ENCODE assay signal across 8 cellular contexts in genomic region chr10:96130326-96130758, GRCh38. TPM values are rescaled to one million over a fixed set of nuclear protein-coding genes. Genes with fewer than 3 reads are reported as not detected.
DNase-seq lines count a peak whose midpoint lies in the region; ATAC-seq and TF ChIP-seq lines count a peak whose summit lies in the region.

No MANE protein-coding gene starts in this region.

- H3K27me3 Mint-ChIP-seq in activated naive CD8-positive, alpha-beta T cell treated with anti-CD3 and anti-CD28 coated beads, Interleukin-2, amount 10 ng/mL, durations not matched to agents 7 days and 5 days: peaks cover 27% of the 10 kb centered on the region

- H3K9ac ChIP-seq in SK-N-MC (ENCODE audit: insufficient read length): peak overlapping the region; percentile 97

- TF ChIP-seq EP300 in Ishikawa (IDR thresholded peaks at IDR 0.05; ENCODE audit: borderline replicate concordance): no peak

- peak; percentile 51 for ATAC-seq in GM21717 (IDR thresholded peaks at IDR 0.05; ENCODE audit: unreplicated experiment)
- ATAC-seq in activated naive CD8-positive, alpha-beta T cell treated with anti-CD3 and anti-CD28 coated beads, Interleukin-2, amount 10 ng/mL, durations not matched to agents 7 days and 5 days (ENCODE audit: low read depth): peak; percentile 79

- H3K27ac ChIP-seq in SK-N-MC: peak overlapping the region; percentile 97
- H3K27ac ChIP-seq in right atrium auricular region: peak overlapping the region; percentile 89 to 93

- H3K9me3 Mint-ChIP-seq in activated naive CD8-positive, alpha-beta T cell treated with anti-CD3 and anti-CD28 coated beads, Interleukin-2, amount 10 ng/mL, durations not matched to agents 7 days and 5 days: peaks cover 3% of the 10 kb centered on the region

- H3K36me3 ChIP-seq in SK-N-MC (ENCODE audit: insufficient read depth, low read length) (peaks cover 3% of the 10 kb centered on the region; the same call in 1 of the 2 replicates), right atrium auricular region (peaks cover 7% of the 10 kb centered on the region)

- peaks cover 0 to 2% of the 10 kb centered on the region in 2 donors for H3K27me3 ChIP-seq in right atrium auricular region

- TF ChIP-seq CTCF in right atrium auricular region (IDR thresholded peaks at IDR 0.05) (no peak), retinal pigment epithelial cell (conservative IDR thresholded peaks at IDR 0.05; ENCODE audit: low read depth, low read length) (no peak)

- POLR2A ChIA-PET in activated naive CD8-positive, alpha-beta T cell treated with anti-CD3 and anti-CD28 coated beads, Interleukin-2, amount 10 ng/mL, durations not matched to agents 7 days and 5 days (lab: Charles Lee): interaction anchor here (0.6 to 2.4 kb wide), 13 partner anchors 9 to 702 kb away, joined by 3 to 184 read pairs (median 3); partner anchors contain the start of gene CCNJ

- peaks cover 30% of the 10 kb centered on the region for H3K36me3 Mint-ChIP-seq in activated naive CD8-positive, alpha-beta T cell treated with anti-CD3 and anti-CD28 coated beads, Interleukin-2, amount 10 ng/mL, durations not matched to agents 7 days and 5 days

- H3K9me3 ChIP-seq in SK-N-MC (ENCODE audit: low read depth, low read length) (no peaks in the 10 kb centered on the region), right atrium auricular region (peaks cover 0 to 7% of the 10 kb centered on the region in 2 donors)

- no peak for TF ChIP-seq RAD21 in Ishikawa (IDR thresholded peaks at IDR 0.05; ENCODE audit: low read depth)

- peak; percentile 77 for DNase-seq in GDM1 (lab: John Stamatoyannopoulos, UW)
- no peak for DNase-seq in SK-N-MC (ENCODE audit: low read depth, low spot score)
- peak; percentile 87 for DNase-seq in activated naive CD8-positive, alpha-beta T cell treated with anti-CD3 and anti-CD28 coated beads, Interleukin-2, amount 10 ng/mL, durations not matched to agents 7 days and 5 days
- peak; percentile 60 for DNase-seq in right atrium auricular region (ENCODE audit: low spot score)
- DNase-seq in retinal pigment epithelial cell (ENCODE audit: low read depth): peak; percentile 52
- DNase-seq in MV-4-11 (lab: John Stamatoyannopoulos, UW): no peak

- H3K4me1 Mint-ChIP-seq in activated naive CD8-positive, alpha-beta T cell treated with anti-CD3 and anti-CD28 coated beads, Interleukin-2, amount 10 ng/mL, durations not matched to agents 7 days and 5 days: peaks cover 22% of the 10 kb centered on the region

- peak overlapping the region; percentile 88 for H3K4me3 ChIP-seq in SK-N-MC
- H3K4me3 ChIP-seq in right atrium auricular region: peak overlapping the region; percentile 63 to 73
- peak overlapping the region; percentile 87 for H3K4me3 ChIP-seq in retinal pigment epithelial cell (ENCODE audit: low read length)

- peak overlapping the region; percentile 96 for H3K4me3 Mint-ChIP-seq in activated naive CD8-positive, alpha-beta T cell treated with anti-CD3 and anti-CD28 coated beads, Interleukin-2, amount 10 ng/mL, durations not matched to agents 7 days and 5 days

- H3K27ac Mint-ChIP-seq in activated naive CD8-positive, alpha-beta T cell treated with anti-CD3 and anti-CD28 coated beads, Interleukin-2, amount 10 ng/mL, durations not matched to agents 7 days and 5 days: peak overlapping the region; percentile 98

- H3K4me1 ChIP-seq in right atrium auricular region: peaks cover 0 to 12% of the 10 kb centered on the region in 2 donors

TF ChIP-seq in Ishikawa, 13 proteins besides CTCF, POLR2A, EP300 and RAD21:
- no peak for TF ChIP-seq CEBPB (IDR thresholded peaks at IDR 0.05)
- no peak for TF ChIP-seq ZBTB7A (IDR thresholded peaks at IDR 0.05; ENCODE audit: low read depth)
- TF ChIP-seq TCF12 (IDR thresholded peaks at IDR 0.05; ENCODE audit: low read depth): no peak
- 0 out of 2 replicates have a peak, but pooled peaks have one; percentile 44 for TF ChIP-seq YY1 (IDR thresholded peaks at IDR 0.05; ENCODE audit: low read depth)
- no peak for TF ChIP-seq TEAD4 (IDR thresholded peaks at IDR 0.05)
- TF ChIP-seq EGR1 (IDR thresholded peaks at IDR 0.05): 0 out of 2 replicates have a peak, but pooled peaks have one; percentile 11
- TF ChIP-seq USF1 (IDR thresholded peaks at IDR 0.05): no peak
- TF ChIP-seq FOXM1 (IDR thresholded peaks at IDR 0.05; ENCODE audit: borderline replicate concordance, low read depth): no peak
- TF ChIP-seq REST (IDR thresholded peaks at IDR 0.05; ENCODE audit: low read depth): no peak
- peak; percentile 78 for TF ChIP-seq TAF1 (IDR thresholded peaks at IDR 0.05; ENCODE audit: low read depth)
- no peak for TF ChIP-seq NFIC (IDR thresholded peaks at IDR 0.05)
- TF ChIP-seq CREB1 (IDR thresholded peaks at IDR 0.05; ENCODE audit: low read depth): peak; percentile 3; the same call in 1 of the 2 replicates
- TF ChIP-seq MAX (IDR thresholded peaks at IDR 0.05): peak; percentile 86; the same call in 1 of the 2 replicates

RNA-seq across cellular contexts. Expression of gene ZNF518A, which starts 0.2 kb away (rescaled TPM):
- total RNA-seq in activated naive CD8-positive, alpha-beta T cell treated with anti-CD3 and anti-CD28 coated beads, Interleukin-2, amount 10 ng/mL, durations not matched to agents 7 days and 5 days: 10 to 100 TPM; 22.0 to 22.7 TPM
- total RNA-seq in right atrium auricular region: 1 to 10 TPM; 6.2 to 8.1 TPM

Comparison
In these comparisons a context has a peak if more than half of its experiments do, and no peak if none do; other contexts are left out.
1. DNase-seq: peak in GDM1 (single experiment), activated naive CD8-positive, alpha-beta T cell treated with anti-CD3 and anti-CD28 coated beads, Interleukin-2, amount 10 ng/mL, durations not matched to agents 7 days and 5 days (single experiment), right atrium auricular region (single experiment) and retinal pigment epithelial cell (single experiment); none in SK-N-MC (single experiment) and MV-4-11 (single experiment).
2. Peak in every context shown above with its lines, with median percentiles within 50 percentile points of each other: H3K4me3 ChIP-seq.